Comparison of ENCODE assay signal across 8 cellular contexts in genomic region chr16:89917773-89918452, GRCh38. TPM values are rescaled to one million over a fixed set of nuclear protein-coding genes. Genes with fewer than 3 reads are reported as not detected.
A peak's percentile ranks its signal among the peaks of the same experiment; 100 is the strongest.
DNase-seq lines count a peak whose midpoint lies in the region; ATAC-seq, FAIRE-seq and TF ChIP-seq lines count a peak whose summit lies in the region.

No MANE protein-coding gene starts in this region.

- peaks cover 15% of the 10 kb centered on the region for H4K20me1 ChIP-seq in astrocyte (ENCODE audit: insufficient read depth, low read length)

- H3K4me2 ChIP-seq in astrocyte (ENCODE audit: low read length), result peak overlapping the region; percentile 84

- H3K27me3 Mint-ChIP-seq in astrocyte (ENCODE audit: low read depth, unreplicated experiment), result no peaks in the 10 kb centered on the region

- H3K4me1 Mint-ChIP-seq in astrocyte (ENCODE audit: low read depth, unreplicated experiment), result peaks cover 20% of the 10 kb centered on the region

- TF ChIP-seq CTCF in astrocyte (IDR thresholded peaks at IDR 0.05; ENCODE audit: insufficient read depth, low read depth, low read length), result no peak

- no peak for ATAC-seq in HG03139 (IDR thresholded peaks at IDR 0.05; ENCODE audit: unreplicated experiment)

- no peaks in the 10 kb centered on the region for H3K27me3 ChIP-seq in astrocyte (ENCODE audit: insufficient read depth, low read length)

- DNase-seq in GM04503 (ENCODE audit: low read depth) (peak; percentile 64), HCEC 1CT (peak; percentile 77), MV-4-11 (lab: John Stamatoyannopoulos, UW) (peak; percentile 77), T-helper 22 cell (ENCODE audit: low read depth) (peak; percentile 63), astrocyte (ENCODE audit: low read depth) (peak; percentile 80)
- DNase-seq in stimulated activated CD4-positive, alpha-beta T cell treated with anti-CD3 and anti-CD28 coated beads, Interleukin-12 subunit alpha, Interleukin-12 subunit beta, amount 100 ng/mL, for 24 hours (ENCODE audit: low read depth in 2 of 2), result peak; percentile 34 to 72

- peak overlapping the region; percentile 14 for H3K27ac ChIP-seq in astrocyte (ENCODE audit: low read depth, low read length)

- peak overlapping the region; percentile 50 for H3K4me3 Mint-ChIP-seq in astrocyte (ENCODE audit: unreplicated experiment)

- peak overlapping the region; percentile 42 for H3K9ac ChIP-seq in astrocyte (ENCODE audit: low read length)

- no peaks in the 10 kb centered on the region for H3K9me3 ChIP-seq in astrocyte (ENCODE audit: insufficient read depth, low read depth, low read length)

- peak overlapping the region; percentile 48 for H3K4me3 ChIP-seq in astrocyte (ENCODE audit: insufficient read depth, low read depth, low read length)
- peak overlapping the region; percentile 43 for H3K4me3 ChIP-seq in iPS-11a (ENCODE audit: low read depth, low read length)

- H3K9me3 Mint-ChIP-seq in astrocyte (ENCODE audit: unreplicated experiment), result no peaks in the 10 kb centered on the region

- peaks cover 7% of the 10 kb centered on the region for H3K36me3 Mint-ChIP-seq in astrocyte (ENCODE audit: low read depth, unreplicated experiment)

- H3K4me1 ChIP-seq in astrocyte (ENCODE audit: insufficient read depth, low read length), result peaks cover 47% of the 10 kb centered on the region

- H3K27ac Mint-ChIP-seq in astrocyte (ENCODE audit: unreplicated experiment), result peak overlapping the region; percentile 84

- H2AFZ ChIP-seq in astrocyte (ENCODE audit: low read depth, low read length), result peak overlapping the region; percentile 30

- peaks cover 17% of the 10 kb centered on the region for H3K79me2 ChIP-seq in astrocyte (ENCODE audit: insufficient read depth, low read length)

- H3K36me3 ChIP-seq in astrocyte (ENCODE audit: insufficient read depth, low read length), result no peaks in the 10 kb centered on the region

- no peak for FAIRE-seq in astrocyte (lab: Jason Lieb, UNC)

RNA-seq across cellular contexts. Expression of gene MC1R, which starts 0.7 kb away (rescaled TPM):
- 8.4 and 9.2 TPM in 2 replicates for total RNA-seq in astrocyte

RNA-seq across cellular contexts. Expression of gene TUBB3, which starts 5.2 kb away (rescaled TPM):
- 360 and 459 TPM in 2 replicates for total RNA-seq in astrocyte

RNA-seq across cellular contexts. Expression of gene DEF8, which starts 30.6 kb away (rescaled TPM):
- 70.7 and 78.8 TPM in 2 replicates for total RNA-seq in astrocyte

RNA-seq across cellular contexts. Expression of gene TCF25, which starts 44.5 kb away (rescaled TPM):
- total RNA-seq in astrocyte, result 187 and 193 TPM in 2 replicates
